20 cellular contexts compared by ENCODE assay signal in genomic region chr6:15602144-15602543, GRCh38.
DNase-seq lines count a peak whose midpoint lies in the region; ATAC-seq lines count a peak whose summit lies in the region.
"Had no signal": no experiment of that assay in that cellular context is flagged by ENCODE, and none has a peak within 500 bp of the region (broad histone marks: within the 10 kb centered on the region; RNA-seq: fewer than 3 reads in every experiment).

No MANE protein-coding gene starts in this region.

- no peak overlapping the region for H3K9ac ChIP-seq in Karpas-422 (ENCODE audit: low read length)

- H3K36me3 Mint-ChIP-seq in stimulated activated naive B cell treated with anti-CD40 and anti-IgM and Interleukin-4, amounts not matched to agents 10 μg/mL and 1 μg/mL and 100 μg/mL, for 72 hours = peaks cover 27% of the 10 kb centered on the region in 2 donors

- no peaks in the 10 kb centered on the region for H3K27me3 Mint-ChIP-seq in stimulated activated naive B cell treated with anti-CD40 and anti-IgM and Interleukin-4, amounts not matched to agents 10 μg/mL and 1 μg/mL and 100 μg/mL, for 72 hours
- H3K27me3 Mint-ChIP-seq: dendritic cell treated with granulocyte-macrophage colony-stimulating factor and Interleukin-4, amounts not matched to agents 40 ng/mL and 50 ng/mL, for 4 days had no signal

- H3K4me3 Mint-ChIP-seq in stimulated activated naive B cell treated with anti-CD40 and anti-IgM and Interleukin-4, amounts not matched to agents 10 μg/mL and 1 μg/mL and 100 μg/mL, for 72 hours = no peak overlapping the region
- H3K4me3 Mint-ChIP-seq: dendritic cell treated with granulocyte-macrophage colony-stimulating factor and Interleukin-4, amounts not matched to agents 40 ng/mL and 50 ng/mL, for 4 days; nephron; T-helper 1 cell treated with Interleukin-12 subunit alpha and Interleukin-12 subunit beta and Interleukin-4 antibody, amounts not matched to agents 30 μg/mL and 1 μg/mL, for 36 hours had no signal

- H3K4me3 ChIP-seq in Karpas-422 (ENCODE audit: low read length) = no peak overlapping the region
- H3K4me3 ChIP-seq: GM12878, skin epidermis, transverse colon had no signal

- H3K4me1 Mint-ChIP-seq in stimulated activated naive B cell treated with anti-CD40 and anti-IgM and Interleukin-4, amounts not matched to agents 10 μg/mL and 1 μg/mL and 100 μg/mL, for 72 hours = peaks cover 16 to 29% of the 10 kb centered on the region in 2 donors
- H3K4me1 Mint-ChIP-seq: nephron had no signal

- peaks cover 8% of the 10 kb centered on the region for H3K4me1 ChIP-seq in Karpas-422 (ENCODE audit: low read length)
- H3K4me1 ChIP-seq: transverse colon had no signal

- no peak overlapping the region for H3K27ac ChIP-seq in Karpas-422 (ENCODE audit: low read length)
- H3K27ac ChIP-seq: skin epidermis, transverse colon had no signal

- no peak overlapping the region for H3K4me2 ChIP-seq in Karpas-422 (ENCODE audit: low read depth, low read length, poor library complexity, severe bottlenecking)

- H3K27me3 ChIP-seq in Karpas-422 (ENCODE audit: low read length) = no peaks in the 10 kb centered on the region
- H3K27me3 ChIP-seq: transverse colon had no signal

- H3K27ac Mint-ChIP-seq in stimulated activated naive B cell treated with anti-CD40 and anti-IgM and Interleukin-4, amounts not matched to agents 10 μg/mL and 1 μg/mL and 100 μg/mL, for 72 hours = peak overlapping the region; percentile 49
- H3K27ac Mint-ChIP-seq: dendritic cell treated with granulocyte-macrophage colony-stimulating factor and Interleukin-4, amounts not matched to agents 40 ng/mL and 50 ng/mL, for 4 days; nephron; T-helper 1 cell treated with Interleukin-12 subunit alpha and Interleukin-12 subunit beta and Interleukin-4 antibody, amounts not matched to agents 30 μg/mL and 1 μg/mL, for 36 hours had no signal

- H3K9me2 ChIP-seq in Karpas-422 (replicated peaks; ENCODE audit: insufficient read depth, low read length) = no peaks in the 10 kb centered on the region

- H3K9me3 ChIP-seq in Karpas-422 (ENCODE audit: low read length) = no peaks in the 10 kb centered on the region
- H3K9me3 ChIP-seq: transverse colon had no signal

- no peaks in the 10 kb centered on the region for H3K36me3 ChIP-seq in Karpas-422 (ENCODE audit: insufficient read depth, low read length)

- no peaks in the 10 kb centered on the region for H4K20me1 ChIP-seq in Karpas-422 (ENCODE audit: insufficient read depth, low read depth, low read length)

- no peak overlapping the region for H2AFZ ChIP-seq in Karpas-422 (ENCODE audit: low read length)

- intact Hi-C loops in left cardiac atrium (cut with DNase I) = no loop called here
- intact Hi-C loops in cardiac septum (cut with DNase I) = no loop called here
- intact Hi-C loops in left ventricle myocardium superior (cut with micrococcal nuclease) = no loop called here

- no peaks in the 10 kb centered on the region for H3K9me3 Mint-ChIP-seq in stimulated activated naive B cell treated with anti-CD40 and anti-IgM and Interleukin-4, amounts not matched to agents 10 μg/mL and 1 μg/mL and 100 μg/mL, for 72 hours
- H3K9me3 Mint-ChIP-seq: dendritic cell treated with granulocyte-macrophage colony-stimulating factor and Interleukin-4, amounts not matched to agents 40 ng/mL and 50 ng/mL, for 4 days; nephron; T-helper 1 cell treated with Interleukin-12 subunit alpha and Interleukin-12 subunit beta and Interleukin-4 antibody, amounts not matched to agents 30 μg/mL and 1 μg/mL, for 36 hours had no signal

- peak; percentile 38 for DNase-seq in NCI-H1105 treated with DMSO at 0.1 percent for 48 hours (lab: John Stamatoyannopoulos, UW)
- no peak for DNase-seq in NCI-H1105 (lab: John Stamatoyannopoulos, UW)
- DNase-seq in left cardiac atrium = peak; percentile 25
- DNase-seq in cardiac septum (ENCODE audit: low spot score) = no peak
- peak; percentile 52 for DNase-seq in left ventricle myocardium superior
- DNase-seq in stimulated activated naive B cell treated with anti-CD40 and anti-IgM and Interleukin-4, amounts not matched to agents 10 μg/mL and 1 μg/mL and 100 μg/mL, for 72 hours = no peak
- DNase-seq in stimulated activated CD4-positive, alpha-beta T cell treated with anti-CD3 and anti-CD28 coated beads, Interleukin-4, amount 100 ng/mL, for 4 hours = no peak
- DNase-seq in Karpas-422 = no peak
- DNase-seq: 8988T; caudate nucleus; HCEC 1CT; MV-4-11; NCI-H524; stimulated activated CD8-positive, alpha-beta memory T cell treated with anti-CD3 and anti-CD28 coated beads, Interleukin-4, amount 100 ng/mL, for 48 hours; transverse colon had no signal

- H3K79me2 ChIP-seq in Karpas-422 (ENCODE audit: low read length) = peaks cover 26% of the 10 kb centered on the region

- ATAC-seq in left cardiac atrium (no peak), left ventricle myocardium superior (no peak)
- no peak for ATAC-seq in stimulated activated naive B cell treated with anti-CD40 and anti-IgM and Interleukin-4, amounts not matched to agents 10 μg/mL and 1 μg/mL and 100 μg/mL, for 72 hours (replicated peaks)
- ATAC-seq: GM12878 had no signal

Comparison
In these comparisons a context has a peak if more than half of its experiments do, and no peak if none do; other contexts are left out.
1. DNase-seq: peak in NCI-H1105 treated with DMSO at 0.1 percent for 48 hours (single experiment), left cardiac atrium (single experiment) and left ventricle myocardium superior (single experiment); none in NCI-H1105 (single experiment), cardiac septum (single experiment), stimulated activated naive B cell treated with anti-CD40 and anti-IgM and Interleukin-4, amounts not matched to agents 10 μg/mL and 1 μg/mL and 100 μg/mL, for 72 hours (single experiment), stimulated activated CD4-positive, alpha-beta T cell treated with anti-CD3 and anti-CD28 coated beads, Interleukin-4, amount 100 ng/mL, for 4 hours (0 of 2) and Karpas-422 (single experiment).